In the genomic region with DNA sequence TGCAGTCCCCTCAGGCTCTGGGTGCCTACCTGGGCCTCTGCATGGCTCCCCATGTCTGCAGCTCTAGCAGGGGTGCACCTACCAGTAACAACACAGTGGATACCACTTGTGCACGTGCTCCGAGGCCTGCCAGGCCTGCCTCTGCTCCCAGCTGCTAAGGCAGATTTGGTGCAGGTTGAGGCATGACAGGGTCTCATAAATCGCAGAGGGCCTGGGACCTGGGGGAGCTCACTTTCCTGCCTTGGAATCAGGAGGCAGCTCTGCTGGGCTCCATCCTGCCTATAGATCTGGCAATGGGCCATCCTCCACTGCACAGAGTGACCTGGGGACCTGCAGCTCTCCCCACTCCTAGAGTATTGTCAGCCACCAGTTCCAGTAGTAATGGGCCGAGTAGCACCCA, we compare ENCODE assay signal across 27 cellular contexts.
"Had no signal": no experiment of that assay in that cellular context is flagged by ENCODE, and none has a peak within 500 bp of the region (broad histone marks: within the 10 kb centered on the region; RNA-seq: fewer than 3 reads in every experiment).

No MANE protein-coding gene starts in this region.

- H3K9me3 Mint-ChIP-seq: immature natural killer cell; naive thymus-derived CD8-positive, alpha-beta T cell; nephron; neural crest cell; stimulated activated effector memory CD8-positive, alpha-beta T cell treated with anti-CD3 and anti-CD28 coated beads, Interleukin-12 subunit alpha, Interleukin-12 subunit beta, amount 100 ng/mL, for 72 hours had no signal

- ATAC-seq: heart left ventricle; left lung; lower lobe of right lung; sciatic nerve; stimulated activated effector memory CD8-positive, alpha-beta T cell treated with anti-CD3 and anti-CD28 coated beads, Interleukin-12 subunit alpha, Interleukin-12 subunit beta, amount 100 ng/mL, for 72 hours had no signal

- H3K4me3 Mint-ChIP-seq: immature natural killer cell; naive thymus-derived CD8-positive, alpha-beta T cell; nephron; neural crest cell; stimulated activated effector memory CD8-positive, alpha-beta T cell treated with anti-CD3 and anti-CD28 coated beads, Interleukin-12 subunit alpha, Interleukin-12 subunit beta, amount 100 ng/mL, for 72 hours had no signal

- H3K9me3 ChIP-seq: heart left ventricle, left lung, lower lobe of right lung, neutrophil, ovary, stomach, testis, thyroid gland, transverse colon, upper lobe of left lung had no signal

- H3K4me1 Mint-ChIP-seq: immature natural killer cell; naive thymus-derived CD8-positive, alpha-beta T cell; stimulated activated effector memory CD8-positive, alpha-beta T cell treated with anti-CD3 and anti-CD28 coated beads, Interleukin-12 subunit alpha, Interleukin-12 subunit beta, amount 100 ng/mL, for 72 hours had no signal

- H3K4me1 ChIP-seq: heart left ventricle, left lung, lower lobe of right lung, testis, upper lobe of left lung had no signal

- H3K27ac ChIP-seq: heart left ventricle, left lung, lower lobe of right lung, neutrophil, ovary, stomach, testis, thyroid gland, transverse colon, upper lobe of left lung had no signal

- DNase-seq: heart left ventricle; hypothalamus; immature natural killer cell; left lung; lower lobe of right lung; mammary epithelial cell; mesenchymal stem cell; naive thymus-derived CD8-positive, alpha-beta T cell; ovary; right cardiac atrium; stimulated activated CD4-positive, alpha-beta T cell treated with anti-CD3 and anti-CD28 coated beads, Interleukin-12 subunit alpha, Interleukin-12 subunit beta, amount 100 ng/mL, for 4 hours; stimulated activated CD4-positive, alpha-beta T cell treated with anti-CD3 and anti-CD28 coated beads, Interleukin-15, amount 100 ng/mL, for 24 hours; stimulated activated CD4-positive, alpha-beta T cell treated with anti-CD3 and anti-CD28 coated beads, Interleukin-2, amount 100 ng/mL, for 24 hours; stimulated activated CD4-positive, alpha-beta T cell treated with anti-CD3 and anti-CD28 coated beads, Interleukin-4, amount 100 ng/mL, for 24 hours; stimulated activated naive CD4-positive, alpha-beta T cell; stomach; testis; thyroid gland; transverse colon; upper lobe of left lung had no signal

- H3K27ac Mint-ChIP-seq: immature natural killer cell; naive thymus-derived CD8-positive, alpha-beta T cell; progenitor cell of endocrine pancreas; stimulated activated effector memory CD8-positive, alpha-beta T cell treated with anti-CD3 and anti-CD28 coated beads, Interleukin-12 subunit alpha, Interleukin-12 subunit beta, amount 100 ng/mL, for 72 hours had no signal

- H3K4me3 ChIP-seq: heart left ventricle, left lung, lower lobe of right lung, ovary, skin epidermis, stomach, testis, thyroid gland, transverse colon, upper lobe of left lung had no signal

- H3K36me3 ChIP-seq: heart left ventricle, left lung, lower lobe of right lung, neutrophil, ovary, stomach, thyroid gland, transverse colon, upper lobe of left lung had no signal

- H3K27me3 ChIP-seq: heart left ventricle, neutrophil, ovary, stomach, testis, thyroid gland, transverse colon, upper lobe of left lung had no signal
